In the genomic region with DNA sequence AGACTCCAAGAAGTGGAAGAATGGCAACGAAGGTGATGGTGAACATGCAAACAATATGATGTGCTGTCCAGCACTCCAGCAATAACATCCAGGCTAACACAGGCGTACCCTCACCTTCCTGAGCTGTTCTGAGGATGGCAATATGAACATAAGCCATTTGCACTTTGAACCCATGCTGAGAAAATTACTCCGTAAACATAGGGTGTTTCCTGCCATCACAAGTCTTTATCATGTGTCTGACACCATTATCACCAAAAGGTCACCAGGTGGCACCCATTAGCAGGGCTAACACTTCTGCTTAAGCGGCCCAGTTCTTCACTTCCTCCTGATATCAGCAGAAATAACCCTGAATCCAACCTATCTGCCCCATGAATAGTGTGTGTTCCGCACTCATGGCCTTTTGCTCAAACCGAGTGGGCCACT, we compare ENCODE assay signal across 18 cellular contexts.
DNase-seq lines count a peak whose midpoint lies in the region; ATAC-seq and TF ChIP-seq lines count a peak whose summit lies in the region.
"Had no signal": no experiment of that assay in that cellular context is flagged by ENCODE, and none has a peak within 500 bp of the region (broad histone marks: within the 10 kb centered on the region; RNA-seq: fewer than 3 reads in every experiment).

No MANE protein-coding gene starts in this region.

- H3K27ac ChIP-seq in foreskin keratinocyte, result no peak overlapping the region
- H3K27ac ChIP-seq: neutrophil, upper lobe of right lung had no signal

- no peaks in the 10 kb centered on the region for H3K36me3 Mint-ChIP-seq in Caco-2 (ENCODE audit: insufficient read depth, unreplicated experiment)
- H3K36me3 Mint-ChIP-seq: immature natural killer cell, memory B cell had no signal

- H3K9me3 Mint-ChIP-seq in Caco-2 (ENCODE audit: unreplicated experiment), result no peaks in the 10 kb centered on the region
- H3K9me3 Mint-ChIP-seq: immature natural killer cell had no signal

- intact Hi-C loops in Caco-2 (cut with micrococcal nuclease; ENCODE audit: unreplicated experiment), result loop anchor here (1.0 to 2.0 kb wide), 2 partner anchors 78 to 123 kb away; no protein-coding TSS in a partner anchor

- H3K4me3 Mint-ChIP-seq in Caco-2 (ENCODE audit: unreplicated experiment), result no peak overlapping the region
- H3K4me3 Mint-ChIP-seq: activated CD8-positive, alpha-beta T cell treated with anti-CD3 and anti-CD28 coated beads, Interleukin-2, amount 10 ng/mL, durations not matched to agents 7 days and 5 days; B cell; immature natural killer cell; memory B cell had no signal

- H3K4me1 ChIP-seq in Caco-2 (0 out of 2 replicates have a peak, but pooled peaks cover 4% of the 10 kb centered on the region), foreskin keratinocyte (no peaks in the 10 kb centered on the region)
- H3K4me1 ChIP-seq: upper lobe of right lung had no signal

- DNase-seq in Caco-2 (peak; percentile 9 to 32), HuH-7 (ENCODE audit: low spot score) (peak; percentile 15), NCI-H774 (lab: John Stamatoyannopoulos, UW) (peak; percentile 64), iPS-NIHi7 (ENCODE audit: extremely low spot score) (peak; percentile 38), NCI-H2171 treated with DMSO at 0.1 percent for 48 hours (lab: John Stamatoyannopoulos, UW) (no peak), T-helper 9 cell (no peak), foreskin keratinocyte (no peak)
- DNase-seq in stimulated activated CD4-positive, alpha-beta T cell treated with anti-CD3 and anti-CD28 coated beads, Interleukin-2, amount 100 ng/mL, for 24 hours, result no peak
- DNase-seq: activated CD8-positive, alpha-beta T cell treated with anti-CD3 and anti-CD28 coated beads, Interleukin-2, amount 10 ng/mL, durations not matched to agents 7 days and 5 days; immature natural killer cell; Karpas-422; NCI-H2081 treated with DMSO at 0.1 percent for 48 hours; SK-N-SH; stimulated activated CD4-positive, alpha-beta T cell treated with anti-CD3 and anti-CD28 coated beads, Interleukin-4, amount 100 ng/mL, for 4 hours; upper lobe of right lung had no signal

- H3K27me3 Mint-ChIP-seq in Caco-2 (ENCODE audit: insufficient read depth, unreplicated experiment), result peaks cover 11% of the 10 kb centered on the region

- H3K36me3 ChIP-seq in Caco-2 (ENCODE audit: control insufficient read depth, insufficient read depth, low read length), result no peaks in the 10 kb centered on the region
- H3K36me3 ChIP-seq: neutrophil, upper lobe of right lung had no signal

- ATAC-seq in foreskin keratinocyte, result no peak
- ATAC-seq: activated CD8-positive, alpha-beta T cell treated with anti-CD3 and anti-CD28 coated beads, Interleukin-2, amount 10 ng/mL, durations not matched to agents 7 days and 5 days; upper lobe of right lung had no signal

- no peaks in the 10 kb centered on the region for H3K9me3 ChIP-seq in Caco-2
- H3K9me3 ChIP-seq: neutrophil, SK-N-SH, upper lobe of right lung had no signal

- H3K27ac Mint-ChIP-seq in Caco-2 (ENCODE audit: unreplicated experiment), result no peak overlapping the region
- H3K27ac Mint-ChIP-seq: activated CD8-positive, alpha-beta T cell treated with anti-CD3 and anti-CD28 coated beads, Interleukin-2, amount 10 ng/mL, durations not matched to agents 7 days and 5 days; B cell; immature natural killer cell; memory B cell had no signal

- POLR2A ChIA-PET in Caco-2 (lab: Charles Lee), result no interaction called here

- H3K4me3 ChIP-seq in Caco-2 (ENCODE audit: low read depth, low read length), result no peak overlapping the region
- H3K4me3 ChIP-seq: upper lobe of right lung had no signal

- peaks cover 7% of the 10 kb centered on the region for H3K4me1 Mint-ChIP-seq in Caco-2 (ENCODE audit: low read depth, unreplicated experiment)
- H3K4me1 Mint-ChIP-seq: B cell, memory B cell had no signal

- H3K27me3 ChIP-seq in Caco-2 (replicated peaks; ENCODE audit: control insufficient read depth, insufficient read depth, low read length) (no peaks in the 10 kb centered on the region), foreskin keratinocyte (no peaks in the 10 kb centered on the region)
- H3K27me3 ChIP-seq: upper lobe of right lung had no signal

- CTCF ChIA-PET in Caco-2 (lab: Charles Lee), result no interaction called here

- no peak for TF ChIP-seq CTCF in Caco-2 (IDR thresholded peaks at IDR 0.05; ENCODE audit: insufficient read depth in 1 of 2, low read depth in 1 of 2, low read length in 1 of 2, severe bottlenecking in 1 of 2, unreplicated experiment in 1 of 2)
- no peak for TF ChIP-seq CTCF in foreskin keratinocyte (conservative IDR thresholded peaks at IDR 0.05)

- no TSS peak for BruUV-seq in Caco-2 (replicated peaks; lab: Mats Ljungman, UMichigan)

Comparison
In these comparisons a context has a peak if more than half of its experiments do, and no peak if none do; other contexts are left out.
1. DNase-seq: peak in Caco-2 (2 of 2), HuH-7 (single experiment), NCI-H774 (single experiment) and iPS-NIHi7 (single experiment); none in NCI-H2171 treated with DMSO at 0.1 percent for 48 hours (single experiment), T-helper 9 cell (single experiment), stimulated activated CD4-positive, alpha-beta T cell treated with anti-CD3 and anti-CD28 coated beads, Interleukin-2, amount 100 ng/mL, for 24 hours (0 of 2) and foreskin keratinocyte (0 of 2).